ENCODE assay signal across 1 cellular context in the genomic region with DNA sequence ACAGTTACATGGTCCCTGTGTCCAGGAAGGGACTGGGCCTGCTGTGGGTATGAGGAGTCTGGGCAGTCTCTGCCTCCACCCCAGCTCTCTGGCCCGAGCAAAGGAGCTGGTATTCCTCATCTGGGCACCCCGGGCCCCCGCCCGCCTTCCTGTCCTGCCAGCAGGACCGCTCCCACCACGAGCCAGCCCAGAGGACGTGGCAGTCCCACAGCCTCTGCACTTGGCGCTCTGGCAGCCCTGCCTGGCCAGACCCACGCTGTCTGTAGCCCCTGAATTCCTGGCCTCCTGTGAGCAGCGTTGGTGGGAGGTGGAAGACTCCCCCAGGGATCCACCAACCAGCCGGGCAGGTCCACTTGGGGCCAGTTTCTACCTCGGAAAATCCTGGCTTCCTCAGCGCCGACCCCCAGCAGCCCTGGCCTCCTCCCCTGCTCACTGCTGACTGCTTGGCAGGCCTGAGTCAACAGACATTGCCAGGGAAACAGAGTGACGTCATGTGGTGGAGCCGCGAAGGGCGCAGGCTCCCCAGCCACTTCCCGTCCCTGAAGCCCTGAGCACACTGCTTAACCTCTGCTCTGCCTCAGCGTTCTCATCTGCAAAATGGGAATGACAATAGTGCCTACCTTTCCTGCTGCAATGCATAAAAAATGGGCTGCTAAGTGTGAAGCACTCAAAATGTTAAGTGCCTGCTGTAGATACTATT.
TF ChIP-seq lines count a peak whose summit lies in the region.

No MANE protein-coding gene starts in this region.

TF ChIP-seq in HepG2, 621 proteins besides CTCF, POLR2A, EP300 and RAD21 (continued from another document and continues in another):
- TF ChIP-seq, protein P1, sequence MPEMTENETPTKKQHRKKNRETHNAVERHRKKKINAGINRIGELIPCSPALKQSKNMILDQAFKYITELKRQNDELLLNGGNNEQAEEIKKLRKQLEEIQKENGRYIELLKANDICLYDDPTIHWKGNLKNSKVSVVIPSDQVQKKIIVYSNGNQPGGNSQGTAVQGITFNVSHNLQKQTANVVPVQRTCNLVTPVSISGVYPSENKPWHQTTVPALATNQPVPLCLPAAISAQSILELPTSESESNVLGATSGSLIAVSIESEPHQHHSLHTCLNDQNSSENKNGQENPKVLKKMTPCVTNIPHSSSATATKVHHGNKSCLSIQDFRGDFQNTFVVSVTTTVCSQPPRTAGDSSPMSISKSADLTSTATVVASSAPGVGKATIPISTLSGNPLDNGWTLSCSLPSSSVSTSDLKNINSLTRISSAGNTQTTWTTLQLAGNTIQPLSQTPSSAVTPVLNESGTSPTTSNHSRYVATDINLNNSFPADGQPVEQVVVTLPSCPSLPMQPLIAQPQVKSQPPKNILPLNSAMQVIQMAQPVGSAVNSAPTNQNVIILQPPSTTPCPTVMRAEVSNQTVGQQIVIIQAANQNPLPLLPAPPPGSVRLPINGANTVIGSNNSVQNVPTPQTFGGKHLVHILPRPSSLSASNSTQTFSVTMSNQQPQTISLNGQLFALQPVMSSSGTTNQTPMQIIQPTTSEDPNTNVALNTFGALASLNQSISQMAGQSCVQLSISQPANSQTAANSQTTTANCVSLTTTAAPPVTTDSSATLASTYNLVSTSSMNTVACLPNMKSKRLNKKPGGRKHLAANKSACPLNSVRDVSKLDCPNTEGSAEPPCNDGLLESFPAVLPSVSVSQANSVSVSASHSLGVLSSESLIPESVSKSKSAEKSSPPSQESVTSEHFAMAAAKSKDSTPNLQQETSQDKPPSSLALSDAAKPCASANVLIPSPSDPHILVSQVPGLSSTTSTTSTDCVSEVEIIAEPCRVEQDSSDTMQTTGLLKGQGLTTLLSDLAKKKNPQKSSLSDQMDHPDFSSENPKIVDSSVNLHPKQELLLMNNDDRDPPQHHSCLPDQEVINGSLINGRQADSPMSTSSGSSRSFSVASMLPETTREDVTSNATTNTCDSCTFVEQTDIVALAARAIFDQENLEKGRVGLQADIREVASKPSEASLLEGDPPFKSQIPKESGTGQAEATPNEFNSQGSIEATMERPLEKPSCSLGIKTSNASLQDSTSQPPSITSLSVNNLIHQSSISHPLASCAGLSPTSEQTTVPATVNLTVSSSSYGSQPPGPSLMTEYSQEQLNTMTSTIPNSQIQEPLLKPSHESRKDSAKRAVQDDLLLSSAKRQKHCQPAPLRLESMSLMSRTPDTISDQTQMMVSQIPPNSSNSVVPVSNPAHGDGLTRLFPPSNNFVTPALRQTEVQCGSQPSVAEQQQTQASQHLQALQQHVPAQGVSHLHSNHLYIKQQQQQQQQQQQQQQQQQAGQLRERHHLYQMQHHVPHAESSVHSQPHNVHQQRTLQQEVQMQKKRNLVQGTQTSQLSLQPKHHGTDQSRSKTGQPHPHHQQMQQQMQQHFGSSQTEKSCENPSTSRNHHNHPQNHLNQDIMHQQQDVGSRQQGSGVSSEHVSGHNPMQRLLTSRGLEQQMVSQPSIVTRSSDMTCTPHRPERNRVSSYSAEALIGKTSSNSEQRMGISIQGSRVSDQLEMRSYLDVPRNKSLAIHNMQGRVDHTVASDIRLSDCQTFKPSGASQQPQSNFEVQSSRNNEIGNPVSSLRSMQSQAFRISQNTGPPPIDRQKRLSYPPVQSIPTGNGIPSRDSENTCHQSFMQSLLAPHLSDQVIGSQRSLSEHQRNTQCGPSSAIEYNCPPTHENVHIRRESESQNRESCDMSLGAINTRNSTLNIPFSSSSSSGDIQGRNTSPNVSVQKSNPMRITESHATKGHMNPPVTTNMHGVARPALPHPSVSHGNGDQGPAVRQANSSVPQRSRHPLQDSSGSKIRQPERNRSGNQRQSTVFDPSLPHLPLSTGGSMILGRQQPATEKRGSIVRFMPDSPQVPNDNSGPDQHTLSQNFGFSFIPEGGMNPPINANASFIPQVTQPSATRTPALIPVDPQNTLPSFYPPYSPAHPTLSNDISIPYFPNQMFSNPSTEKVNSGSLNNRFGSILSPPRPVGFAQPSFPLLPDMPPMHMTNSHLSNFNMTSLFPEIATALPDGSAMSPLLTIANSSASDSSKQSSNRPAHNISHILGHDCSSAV (CRISPR knock-in tag; IDR thresholded peaks at IDR 0.05; ENCODE audit: borderline replicate concordance), result no peak
- TF ChIP-seq HOXA7 (CRISPR knock-in tag; IDR thresholded peaks at IDR 0.05) (no peak), SALL2 (CRISPR knock-in tag; IDR thresholded peaks at IDR 0.05) (no peak), CCAR2 (optimal IDR thresholded peaks at IDR 0.05; ENCODE audit: low read depth, low read length) (no peak), HMG20B (CRISPR knock-in tag; conservative IDR thresholded peaks at IDR 0.05) (no peak), SMYD3 (CRISPR knock-in tag; IDR thresholded peaks at IDR 0.05) (no peak), ZSCAN12 (CRISPR knock-in tag; IDR thresholded peaks at IDR 0.05) (no peak), KDM4B (CRISPR knock-in tag; IDR thresholded peaks at IDR 0.05) (no peak), XRCC5 (optimal IDR thresholded peaks at IDR 0.05; ENCODE audit: low read length) (no peak), ZBTB1 (CRISPR knock-in tag; IDR thresholded peaks at IDR 0.05; ENCODE audit: borderline replicate concordance) (no peak), JUNB (CRISPR knock-in tag; IDR thresholded peaks at IDR 0.05; ENCODE audit: borderline replicate concordance) (no peak), SMARCC2 (IDR thresholded peaks at IDR 0.05) (no peak), RELA (CRISPR knock-in tag; IDR thresholded peaks at IDR 0.05) (no peak), ERF (CRISPR knock-in tag; IDR thresholded peaks at IDR 0.05) (0 out of 2 replicates have a peak, but pooled peaks have one; percentile 12), ZNF343 (CRISPR knock-in tag; IDR thresholded peaks at IDR 0.05) (no peak), MATR3 (CRISPR knock-in tag; IDR thresholded peaks at IDR 0.05) (no peak), SRY (CRISPR knock-in tag; IDR thresholded peaks at IDR 0.05) (no peak), MYC (CRISPR knock-in tag; IDR thresholded peaks at IDR 0.05; ENCODE audit: borderline replicate concordance) (no peak), SMC3 (IDR thresholded peaks at IDR 0.05; ENCODE audit: low read length) (no peak)
- TF ChIP-seq, protein P2, sequence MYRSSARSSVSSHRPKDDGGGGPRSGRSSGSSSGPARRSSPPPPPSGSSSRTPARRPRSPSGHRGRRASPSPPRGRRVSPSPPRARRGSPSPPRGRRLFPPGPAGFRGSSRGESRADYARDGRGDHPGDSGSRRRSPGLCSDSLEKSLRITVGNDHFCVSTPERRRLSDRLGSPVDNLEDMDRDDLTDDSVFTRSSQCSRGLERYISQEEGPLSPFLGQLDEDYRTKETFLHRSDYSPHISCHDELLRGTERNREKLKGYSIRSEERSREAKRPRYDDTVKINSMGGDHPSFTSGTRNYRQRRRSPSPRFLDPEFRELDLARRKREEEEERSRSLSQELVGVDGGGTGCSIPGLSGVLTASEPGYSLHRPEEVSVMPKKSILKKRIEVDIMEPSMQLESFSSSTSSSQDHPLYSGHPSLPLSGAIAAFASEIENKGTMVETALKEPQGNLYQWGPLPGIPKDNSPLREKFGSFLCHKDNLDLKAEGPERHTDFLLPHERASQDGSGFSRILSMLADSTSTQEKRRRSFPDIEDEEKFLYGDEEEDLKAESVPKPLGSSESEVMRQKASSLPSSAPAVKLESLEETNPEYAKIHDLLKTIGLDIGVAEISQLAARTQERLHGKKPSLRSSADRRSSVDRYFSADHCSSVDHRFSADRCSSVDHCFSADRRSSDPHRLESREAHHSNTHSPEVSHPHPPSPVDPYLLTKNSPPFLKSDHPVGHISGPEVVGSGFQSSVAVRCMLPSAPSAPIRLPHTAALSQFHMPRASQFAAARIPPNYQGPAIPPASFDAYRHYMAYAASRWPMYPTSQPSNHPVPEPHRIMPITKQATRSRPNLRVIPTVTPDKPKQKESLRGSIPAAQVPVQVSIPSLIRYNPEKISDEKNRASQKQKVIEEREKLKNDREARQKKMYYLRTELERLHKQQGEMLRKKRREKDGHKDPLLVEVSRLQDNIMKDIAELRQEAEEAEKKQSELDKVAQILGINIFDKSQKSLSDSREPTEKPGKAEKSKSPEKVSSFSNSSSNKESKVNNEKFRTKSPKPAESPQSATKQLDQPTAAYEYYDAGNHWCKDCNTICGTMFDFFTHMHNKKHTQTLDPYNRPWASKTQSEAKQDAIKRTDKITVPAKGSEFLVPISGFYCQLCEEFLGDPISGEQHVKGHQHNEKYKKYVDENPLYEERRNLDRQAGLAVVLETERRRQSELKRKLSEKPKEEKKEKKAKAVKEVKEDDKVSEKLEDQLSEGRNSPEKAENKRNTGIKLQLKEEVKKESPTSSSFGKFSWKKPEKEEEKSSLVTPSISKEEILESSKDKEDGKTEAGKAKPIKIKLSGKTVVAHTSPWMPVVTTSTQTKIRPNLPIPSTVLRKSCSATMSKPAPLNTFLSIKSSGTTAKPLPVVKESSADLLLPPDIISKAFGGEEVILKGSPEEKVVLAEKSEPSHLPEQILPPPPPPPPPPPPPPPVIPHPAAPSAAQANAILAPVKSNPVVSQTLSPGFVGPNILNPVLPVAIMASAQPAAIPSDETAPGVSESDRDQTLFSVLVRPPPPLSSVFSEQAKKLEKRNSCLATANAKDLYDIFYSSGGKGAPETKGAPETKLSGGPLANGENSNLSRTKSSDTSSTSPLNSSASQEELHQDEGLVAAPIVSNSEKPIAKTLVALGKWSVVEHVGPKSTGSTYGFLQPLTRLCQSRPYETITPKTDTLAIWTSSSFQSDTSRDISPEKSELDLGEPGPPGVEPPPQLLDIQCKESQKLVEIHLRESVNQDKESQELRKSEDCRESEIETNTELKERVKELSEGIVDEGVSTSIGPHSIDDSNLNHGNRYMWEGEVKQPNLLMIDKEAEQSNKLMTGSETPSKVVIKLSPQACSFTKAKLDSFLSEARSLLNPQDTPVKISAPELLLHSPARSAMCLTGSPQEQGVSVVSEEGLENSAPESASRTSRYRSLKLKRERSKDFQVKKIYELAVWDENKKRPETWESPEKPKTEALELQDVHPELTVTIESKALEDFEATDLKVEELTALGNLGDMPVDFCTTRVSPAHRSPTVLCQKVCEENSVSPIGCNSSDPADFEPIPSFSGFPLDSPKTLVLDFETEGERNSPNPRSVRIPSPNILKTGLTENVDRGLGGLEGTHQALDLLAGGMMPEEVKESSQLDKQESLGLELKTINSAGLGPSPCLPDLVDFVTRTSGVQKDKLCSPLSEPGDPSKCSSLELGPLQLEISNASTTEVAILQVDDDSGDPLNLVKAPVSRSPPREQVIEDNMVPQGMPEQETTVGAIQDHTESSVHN (CRISPR knock-in tag; IDR thresholded peaks at IDR 0.05), result no peak
- TF ChIP-seq, protein P3, sequence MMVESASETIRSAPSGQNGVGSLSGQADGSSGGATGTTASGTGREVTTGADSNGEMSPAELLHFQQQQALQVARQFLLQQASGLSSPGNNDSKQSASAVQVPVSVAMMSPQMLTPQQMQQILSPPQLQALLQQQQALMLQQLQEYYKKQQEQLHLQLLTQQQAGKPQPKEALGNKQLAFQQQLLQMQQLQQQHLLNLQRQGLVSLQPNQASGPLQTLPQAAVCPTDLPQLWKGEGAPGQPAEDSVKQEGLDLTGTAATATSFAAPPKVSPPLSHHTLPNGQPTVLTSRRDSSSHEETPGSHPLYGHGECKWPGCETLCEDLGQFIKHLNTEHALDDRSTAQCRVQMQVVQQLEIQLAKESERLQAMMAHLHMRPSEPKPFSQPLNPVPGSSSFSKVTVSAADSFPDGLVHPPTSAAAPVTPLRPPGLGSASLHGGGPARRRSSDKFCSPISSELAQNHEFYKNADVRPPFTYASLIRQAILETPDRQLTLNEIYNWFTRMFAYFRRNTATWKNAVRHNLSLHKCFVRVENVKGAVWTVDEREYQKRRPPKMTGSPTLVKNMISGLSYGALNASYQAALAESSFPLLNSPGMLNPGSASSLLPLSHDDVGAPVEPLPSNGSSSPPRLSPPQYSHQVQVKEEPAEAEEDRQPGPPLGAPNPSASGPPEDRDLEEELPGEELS (CRISPR knock-in tag; IDR thresholded peaks at IDR 0.05), result no peak
- TF ChIP-seq, protein P4, sequence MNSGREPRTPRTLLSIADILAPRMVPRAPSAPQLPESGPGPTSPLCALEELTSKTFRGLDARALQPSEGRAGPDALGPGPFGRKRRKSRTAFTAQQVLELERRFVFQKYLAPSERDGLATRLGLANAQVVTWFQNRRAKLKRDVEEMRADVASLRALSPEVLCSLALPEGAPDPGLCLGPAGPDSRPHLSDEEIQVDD (CRISPR knock-in tag; IDR thresholded peaks at IDR 0.05; ENCODE audit: borderline replicate concordance), result no peak
- TF ChIP-seq, protein P5, sequence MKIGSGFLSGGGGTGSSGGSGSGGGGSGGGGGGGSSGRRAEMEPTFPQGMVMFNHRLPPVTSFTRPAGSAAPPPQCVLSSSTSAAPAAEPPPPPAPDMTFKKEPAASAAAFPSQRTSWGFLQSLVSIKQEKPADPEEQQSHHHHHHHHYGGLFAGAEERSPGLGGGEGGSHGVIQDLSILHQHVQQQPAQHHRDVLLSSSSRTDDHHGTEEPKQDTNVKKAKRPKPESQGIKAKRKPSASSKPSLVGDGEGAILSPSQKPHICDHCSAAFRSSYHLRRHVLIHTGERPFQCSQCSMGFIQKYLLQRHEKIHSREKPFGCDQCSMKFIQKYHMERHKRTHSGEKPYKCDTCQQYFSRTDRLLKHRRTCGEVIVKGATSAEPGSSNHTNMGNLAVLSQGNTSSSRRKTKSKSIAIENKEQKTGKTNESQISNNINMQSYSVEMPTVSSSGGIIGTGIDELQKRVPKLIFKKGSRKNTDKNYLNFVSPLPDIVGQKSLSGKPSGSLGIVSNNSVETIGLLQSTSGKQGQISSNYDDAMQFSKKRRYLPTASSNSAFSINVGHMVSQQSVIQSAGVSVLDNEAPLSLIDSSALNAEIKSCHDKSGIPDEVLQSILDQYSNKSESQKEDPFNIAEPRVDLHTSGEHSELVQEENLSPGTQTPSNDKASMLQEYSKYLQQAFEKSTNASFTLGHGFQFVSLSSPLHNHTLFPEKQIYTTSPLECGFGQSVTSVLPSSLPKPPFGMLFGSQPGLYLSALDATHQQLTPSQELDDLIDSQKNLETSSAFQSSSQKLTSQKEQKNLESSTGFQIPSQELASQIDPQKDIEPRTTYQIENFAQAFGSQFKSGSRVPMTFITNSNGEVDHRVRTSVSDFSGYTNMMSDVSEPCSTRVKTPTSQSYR (CRISPR knock-in tag; IDR thresholded peaks at IDR 0.05; ENCODE audit: borderline replicate concordance), result no peak
- TF ChIP-seq, protein P6, sequence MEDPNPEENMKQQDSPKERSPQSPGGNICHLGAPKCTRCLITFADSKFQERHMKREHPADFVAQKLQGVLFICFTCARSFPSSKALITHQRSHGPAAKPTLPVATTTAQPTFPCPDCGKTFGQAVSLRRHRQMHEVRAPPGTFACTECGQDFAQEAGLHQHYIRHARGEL (CRISPR knock-in tag; IDR thresholded peaks at IDR 0.05), result no peak
- TF ChIP-seq, protein P7, sequence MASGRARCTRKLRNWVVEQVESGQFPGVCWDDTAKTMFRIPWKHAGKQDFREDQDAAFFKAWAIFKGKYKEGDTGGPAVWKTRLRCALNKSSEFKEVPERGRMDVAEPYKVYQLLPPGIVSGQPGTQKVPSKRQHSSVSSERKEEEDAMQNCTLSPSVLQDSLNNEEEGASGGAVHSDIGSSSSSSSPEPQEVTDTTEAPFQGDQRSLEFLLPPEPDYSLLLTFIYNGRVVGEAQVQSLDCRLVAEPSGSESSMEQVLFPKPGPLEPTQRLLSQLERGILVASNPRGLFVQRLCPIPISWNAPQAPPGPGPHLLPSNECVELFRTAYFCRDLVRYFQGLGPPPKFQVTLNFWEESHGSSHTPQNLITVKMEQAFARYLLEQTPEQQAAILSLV (CRISPR knock-in tag; IDR thresholded peaks at IDR 0.05; ENCODE audit: borderline replicate concordance), result no peak
- TF ChIP-seq, protein P8, sequence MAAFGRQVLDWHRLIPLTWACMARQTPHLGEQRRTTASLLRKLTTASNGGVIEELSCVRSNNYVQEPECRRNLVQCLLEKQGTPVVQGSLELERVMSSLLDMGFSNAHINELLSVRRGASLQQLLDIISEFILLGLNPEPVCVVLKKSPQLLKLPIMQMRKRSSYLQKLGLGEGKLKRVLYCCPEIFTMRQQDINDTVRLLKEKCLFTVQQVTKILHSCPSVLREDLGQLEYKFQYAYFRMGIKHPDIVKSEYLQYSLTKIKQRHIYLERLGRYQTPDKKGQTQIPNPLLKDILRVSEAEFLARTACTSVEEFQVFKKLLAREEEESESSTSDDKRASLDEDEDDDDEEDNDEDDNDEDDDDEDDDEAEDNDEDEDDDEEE (CRISPR knock-in tag; IDR thresholded peaks at IDR 0.05), result no peak
- TF ChIP-seq, protein P9, sequence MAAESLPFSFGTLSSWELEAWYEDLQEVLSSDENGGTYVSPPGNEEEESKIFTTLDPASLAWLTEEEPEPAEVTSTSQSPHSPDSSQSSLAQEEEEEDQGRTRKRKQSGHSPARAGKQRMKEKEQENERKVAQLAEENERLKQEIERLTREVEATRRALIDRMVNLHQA (CRISPR knock-in tag; IDR thresholded peaks at IDR 0.05), result no peak
